ENCODE assay signal across 1 cellular context in genomic region chr7:151008511-151009323, GRCh38.
TF ChIP-seq lines count a peak whose summit lies in the region.

No MANE protein-coding gene starts in this region.

TF ChIP-seq in GM12878, 131 proteins besides CTCF, POLR2A, EP300 and RAD21 (continued from another document):
- no peak for TF ChIP-seq SKIL (IDR thresholded peaks at IDR 0.05; ENCODE audit: low read depth, poor library complexity, severe bottlenecking)
- TF ChIP-seq ZNF687 (IDR thresholded peaks at IDR 0.05): 0 out of 2 replicates have a peak, but pooled peaks have one; percentile 58
- TF ChIP-seq GATAD2B (conservative IDR thresholded peaks at IDR 0.05; ENCODE audit: low read depth): peak; percentile 39; the same call in 1 of the 2 replicates
- peak; percentile 26; the same call in 1 of the 2 replicates for TF ChIP-seq NR2F1 (conservative IDR thresholded peaks at IDR 0.05)
- peak; percentile 25 for TF ChIP-seq RELA (IDR thresholded peaks at IDR 0.05; ENCODE audit: borderline replicate concordance, partially characterized antibody)
